ENCODE assay signal across 1 cellular context in the genomic region with DNA sequence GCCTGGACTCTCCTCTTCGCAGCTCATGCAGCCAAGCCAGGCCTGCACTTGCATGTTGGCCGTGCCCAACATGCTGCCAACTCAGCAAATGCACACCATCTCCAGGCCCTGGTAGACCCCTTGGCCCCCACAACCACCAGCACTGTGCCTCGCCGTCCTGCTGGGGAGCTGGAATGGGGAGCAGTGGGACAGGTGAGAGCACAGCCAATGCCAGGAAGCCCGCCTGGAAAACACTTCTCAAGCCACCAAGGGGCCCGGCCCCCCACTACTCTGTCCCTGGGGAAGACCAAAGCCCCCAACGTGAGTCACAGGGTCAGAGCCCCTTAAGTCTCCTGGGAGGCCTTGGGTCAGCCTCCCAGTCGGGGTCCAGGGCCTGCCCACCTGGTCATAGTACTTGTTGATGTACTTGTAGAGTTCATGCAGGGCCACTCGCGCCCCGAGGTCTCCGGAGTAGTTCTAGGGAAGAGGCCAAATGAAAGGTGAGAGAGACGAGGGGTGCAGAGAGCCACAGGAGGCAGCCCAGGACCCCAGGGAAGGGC.
TF ChIP-seq lines count a peak whose summit lies in the region.

No MANE protein-coding gene starts in this region.

TF ChIP-seq in HepG2, 621 proteins besides CTCF, POLR2A, EP300 and RAD21:
- TF ChIP-seq ZBTB7A (CRISPR knock-in tag; IDR thresholded peaks at IDR 0.05) (no peak), ZNF549 (CRISPR knock-in tag; IDR thresholded peaks at IDR 0.05) (no peak), ZNF543 (CRISPR knock-in tag; IDR thresholded peaks at IDR 0.05) (no peak), AGO2 (optimal IDR thresholded peaks at IDR 0.05; ENCODE audit: low read depth, low read length) (peak; percentile 85), HOXA3 (CRISPR knock-in tag; IDR thresholded peaks at IDR 0.05) (no peak), MAFF (IDR thresholded peaks at IDR 0.05; ENCODE audit: low read depth, low read length) (peak; percentile 43), ZNF101 (CRISPR knock-in tag; IDR thresholded peaks at IDR 0.05; ENCODE audit: borderline replicate concordance, low read depth) (no peak), NR2F1 (CRISPR knock-in tag; IDR thresholded peaks at IDR 0.05) (no peak), IKZF4 (CRISPR knock-in tag; IDR thresholded peaks at IDR 0.05; ENCODE audit: borderline replicate concordance, low read depth, not compliant biosample characterization) (no peak), ZNF567 (CRISPR knock-in tag; IDR thresholded peaks at IDR 0.05; ENCODE audit: borderline replicate concordance) (no peak), TAF1 (CRISPR knock-in tag; IDR thresholded peaks at IDR 0.05) (no peak), RFX1 (IDR thresholded peaks at IDR 0.05) (no peak), SOX13 (IDR thresholded peaks at IDR 0.05) (no peak), SOX13 (CRISPR knock-in tag; conservative IDR thresholded peaks at IDR 0.05 in 1 of 2, IDR thresholded peaks at IDR 0.05 in 1 of 2) (no peak), KLF12 (CRISPR knock-in tag; IDR thresholded peaks at IDR 0.05; ENCODE audit: borderline replicate concordance) (no peak), RBFOX2 (IDR thresholded peaks at IDR 0.05; ENCODE audit: low read depth, low read length) (0 out of 2 replicates have a peak, but pooled peaks have one; percentile 42), STAT5B (CRISPR knock-in tag; IDR thresholded peaks at IDR 0.05) (no peak), DR1 (CRISPR knock-in tag; IDR thresholded peaks at IDR 0.05) (no peak), ZNF790 (CRISPR knock-in tag; IDR thresholded peaks at IDR 0.05; ENCODE audit: borderline replicate concordance) (no peak), MED8 (CRISPR knock-in tag; IDR thresholded peaks at IDR 0.05; ENCODE audit: insufficient replicate concordance) (no peak), MAFK (conservative IDR thresholded peaks at IDR 0.05 in 1 of 2, IDR thresholded peaks at IDR 0.05 in 1 of 2; ENCODE audit: low read length in 2 of 2) (peak; percentile 32 to 53; a peak in 3 of 4 replicates)
- TF ChIP-seq, protein P1, sequence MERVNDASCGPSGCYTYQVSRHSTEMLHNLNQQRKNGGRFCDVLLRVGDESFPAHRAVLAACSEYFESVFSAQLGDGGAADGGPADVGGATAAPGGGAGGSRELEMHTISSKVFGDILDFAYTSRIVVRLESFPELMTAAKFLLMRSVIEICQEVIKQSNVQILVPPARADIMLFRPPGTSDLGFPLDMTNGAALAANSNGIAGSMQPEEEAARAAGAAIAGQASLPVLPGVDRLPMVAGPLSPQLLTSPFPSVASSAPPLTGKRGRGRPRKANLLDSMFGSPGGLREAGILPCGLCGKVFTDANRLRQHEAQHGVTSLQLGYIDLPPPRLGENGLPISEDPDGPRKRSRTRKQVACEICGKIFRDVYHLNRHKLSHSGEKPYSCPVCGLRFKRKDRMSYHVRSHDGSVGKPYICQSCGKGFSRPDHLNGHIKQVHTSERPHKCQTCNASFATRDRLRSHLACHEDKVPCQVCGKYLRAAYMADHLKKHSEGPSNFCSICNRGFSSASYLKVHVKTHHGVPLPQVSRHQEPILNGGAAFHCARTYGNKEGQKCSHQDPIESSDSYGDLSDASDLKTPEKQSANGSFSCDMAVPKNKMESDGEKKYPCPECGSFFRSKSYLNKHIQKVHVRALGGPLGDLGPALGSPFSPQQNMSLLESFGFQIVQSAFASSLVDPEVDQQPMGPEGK (CRISPR knock-in tag; IDR thresholded peaks at IDR 0.05): no peak
- TF ChIP-seq, protein P2, sequence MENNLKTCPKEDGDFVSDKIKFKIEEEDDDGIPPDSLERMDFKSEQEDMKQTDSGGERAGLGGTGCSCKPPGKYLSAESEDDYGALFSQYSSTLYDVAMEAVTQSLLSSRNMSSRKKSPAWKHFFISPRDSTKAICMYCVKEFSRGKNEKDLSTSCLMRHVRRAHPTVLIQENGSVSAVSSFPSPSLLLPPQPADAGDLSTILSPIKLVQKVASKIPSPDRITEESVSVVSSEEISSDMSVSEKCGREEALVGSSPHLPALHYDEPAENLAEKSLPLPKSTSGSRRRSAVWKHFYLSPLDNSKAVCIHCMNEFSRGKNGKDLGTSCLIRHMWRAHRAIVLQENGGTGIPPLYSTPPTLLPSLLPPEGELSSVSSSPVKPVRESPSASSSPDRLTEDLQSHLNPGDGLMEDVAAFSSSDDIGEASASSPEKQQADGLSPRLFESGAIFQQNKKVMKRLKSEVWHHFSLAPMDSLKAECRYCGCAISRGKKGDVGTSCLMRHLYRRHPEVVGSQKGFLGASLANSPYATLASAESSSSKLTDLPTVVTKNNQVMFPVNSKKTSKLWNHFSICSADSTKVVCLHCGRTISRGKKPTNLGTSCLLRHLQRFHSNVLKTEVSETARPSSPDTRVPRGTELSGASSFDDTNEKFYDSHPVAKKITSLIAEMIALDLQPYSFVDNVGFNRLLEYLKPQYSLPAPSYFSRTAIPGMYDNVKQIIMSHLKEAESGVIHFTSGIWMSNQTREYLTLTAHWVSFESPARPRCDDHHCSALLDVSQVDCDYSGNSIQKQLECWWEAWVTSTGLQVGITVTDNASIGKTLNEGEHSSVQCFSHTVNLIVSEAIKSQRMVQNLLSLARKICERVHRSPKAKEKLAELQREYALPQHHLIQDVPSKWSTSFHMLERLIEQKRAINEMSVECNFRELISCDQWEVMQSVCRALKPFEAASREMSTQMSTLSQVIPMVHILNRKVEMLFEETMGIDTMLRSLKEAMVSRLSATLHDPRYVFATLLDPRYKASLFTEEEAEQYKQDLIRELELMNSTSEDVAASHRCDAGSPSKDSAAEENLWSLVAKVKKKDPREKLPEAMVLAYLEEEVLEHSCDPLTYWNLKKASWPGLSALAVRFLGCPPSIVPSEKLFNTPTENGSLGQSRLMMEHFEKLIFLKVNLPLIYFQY (CRISPR knock-in tag; IDR thresholded peaks at IDR 0.05; ENCODE audit: borderline replicate concordance): no peak
- TF ChIP-seq, protein P3, sequence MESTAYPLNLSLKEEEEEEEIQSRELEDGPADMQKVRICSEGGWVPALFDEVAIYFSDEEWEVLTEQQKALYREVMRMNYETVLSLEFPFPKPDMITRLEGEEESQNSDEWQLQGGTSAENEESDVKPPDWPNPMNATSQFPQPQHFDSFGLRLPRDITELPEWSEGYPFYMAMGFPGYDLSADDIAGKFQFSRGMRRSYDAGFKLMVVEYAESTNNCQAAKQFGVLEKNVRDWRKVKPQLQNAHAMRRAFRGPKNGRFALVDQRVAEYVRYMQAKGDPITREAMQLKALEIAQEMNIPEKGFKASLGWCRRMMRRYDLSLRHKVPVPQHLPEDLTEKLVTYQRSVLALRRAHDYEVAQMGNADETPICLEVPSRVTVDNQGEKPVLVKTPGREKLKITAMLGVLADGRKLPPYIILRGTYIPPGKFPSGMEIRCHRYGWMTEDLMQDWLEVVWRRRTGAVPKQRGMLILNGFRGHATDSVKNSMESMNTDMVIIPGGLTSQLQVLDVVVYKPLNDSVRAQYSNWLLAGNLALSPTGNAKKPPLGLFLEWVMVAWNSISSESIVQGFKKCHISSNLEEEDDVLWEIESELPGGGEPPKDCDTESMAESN (CRISPR knock-in tag; conservative IDR thresholded peaks at IDR 0.05): no peak
- TF ChIP-seq, protein P4, sequence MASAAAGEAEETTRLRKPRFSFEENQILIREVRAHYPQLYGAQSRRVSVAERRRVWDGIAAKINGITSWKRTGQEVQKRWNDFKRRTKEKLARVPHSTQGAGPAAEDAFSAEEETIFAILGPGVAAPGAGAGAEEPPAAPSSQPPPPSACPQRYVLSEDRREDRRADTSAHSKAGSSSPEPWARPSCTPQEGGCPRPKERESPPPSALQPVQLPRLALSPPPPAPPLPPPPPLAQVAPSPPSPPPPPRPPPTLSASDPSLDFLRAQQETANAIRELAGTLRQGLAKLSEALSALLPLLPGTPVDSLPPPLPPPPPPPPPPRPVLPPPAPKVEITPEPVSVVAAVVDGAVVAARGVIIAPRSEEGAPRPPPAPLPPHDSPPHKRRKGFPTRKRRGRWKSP (CRISPR knock-in tag; IDR thresholded peaks at IDR 0.05): no peak
